ENCODE assay signal across 11 cellular contexts in genomic region chr5:132434391-132434790, GRCh38. TPM values are rescaled to one million over a fixed set of nuclear protein-coding genes. Genes with fewer than 3 reads are reported as not detected.
DNase-seq lines count a peak whose midpoint lies in the region; TF ChIP-seq lines count a peak whose summit lies in the region.
"Had no signal": no experiment of that assay in that cellular context is flagged by ENCODE, and none has a peak within 500 bp of the region (broad histone marks: within the 10 kb centered on the region; RNA-seq: fewer than 3 reads in every experiment).

No MANE protein-coding gene starts in this region.

- H3K4me1 ChIP-seq in sigmoid colon (peaks cover 0 to 98% (median 81%) of the 10 kb centered on the region in 4 donors), trophoblast cell (ENCODE audit: control insufficient read depth in 1 of 2, insufficient read depth in 2 of 2, low read length in 2 of 2) (peaks cover under 1 to 12% of the 10 kb centered on the region in 2 experiments)

- H3K9me3 ChIP-seq in sigmoid colon, result no peaks in the 10 kb centered on the region
- no peaks in the 10 kb centered on the region for H3K9me3 ChIP-seq in trophoblast cell (ENCODE audit: insufficient read depth, low read depth, low read length)

- no peaks in the 10 kb centered on the region for H3K27me3 Mint-ChIP-seq in activated CD4-positive, alpha-beta memory T cell treated with anti-CD3 and anti-CD28 coated beads for 36 hours
- H3K27me3 Mint-ChIP-seq in immature natural killer cell (ENCODE audit: low read depth in 3 of 3), result peaks cover 0 to 3% (median 3%) of the 10 kb centered on the region in 3 donors

- no peak overlapping the region for H3K14ac ChIP-seq in trophoblast cell (ENCODE audit: low read length)

- no peak for TF ChIP-seq POLR2A in sigmoid colon (IDR thresholded peaks at IDR 0.05)

- no peak overlapping the region for H4K12ac ChIP-seq in trophoblast cell (ENCODE audit: low read depth, low read length)

- H3K27ac Mint-ChIP-seq in activated CD4-positive, alpha-beta memory T cell treated with anti-CD3 and anti-CD28 coated beads for 36 hours, result peak overlapping the region; percentile 19
- peak overlapping the region; percentile 80 to 100 (median 97) for H3K27ac Mint-ChIP-seq in immature natural killer cell

- H3K36me3 ChIP-seq in sigmoid colon (no peaks in the 10 kb centered on the region), trophoblast cell (ENCODE audit: control insufficient read depth in 1 of 2, insufficient read depth in 2 of 2, low read length in 2 of 2) (no peaks in the 10 kb centered on the region)

- H3K36me3 Mint-ChIP-seq in activated CD4-positive, alpha-beta memory T cell treated with anti-CD3 and anti-CD28 coated beads for 36 hours, result peaks cover 10% of the 10 kb centered on the region
- peaks cover 29 to 42% (median 29%) of the 10 kb centered on the region in 3 donors for H3K36me3 Mint-ChIP-seq in immature natural killer cell

- H3K4me3 Mint-ChIP-seq in activated CD4-positive, alpha-beta memory T cell treated with anti-CD3 and anti-CD28 coated beads for 36 hours, result no peak overlapping the region
- H3K4me3 Mint-ChIP-seq in immature natural killer cell, result peak overlapping the region in 3 of 5 donors; percentile 34 to 47 (median 39)

- peak; percentile 49 for DNase-seq in EH (ENCODE audit: low read depth)
- no peak for DNase-seq in activated CD4-positive, alpha-beta memory T cell treated with anti-CD3 and anti-CD28 coated beads for 36 hours
- no peak for DNase-seq in immature natural killer cell
- DNase-seq in sigmoid colon, result no peak
- DNase-seq in trophoblast cell, result no peak
- DNase-seq in medulla oblongata (ENCODE audit: extremely low spot score), result no peak
- no peak for DNase-seq in NCI-H1105 treated with DMSO at 0.1 percent for 48 hours (lab: John Stamatoyannopoulos, UW)
- DNase-seq: anterior cingulate cortex; effector CD4-positive, alpha-beta T cell; MM.1S had no signal

- H3K79me1 ChIP-seq in trophoblast cell (ENCODE audit: low read length), result no peaks in the 10 kb centered on the region

- no peak overlapping the region for H2AK5ac ChIP-seq in trophoblast cell (ENCODE audit: low read length)

- H3K4me2 ChIP-seq in trophoblast cell (ENCODE audit: low read length), result no peak overlapping the region

- H3K9ac ChIP-seq in trophoblast cell (ENCODE audit: low read length), result no peak overlapping the region

- H3K18ac ChIP-seq in trophoblast cell (ENCODE audit: low read length), result no peak overlapping the region

- CTCF ChIA-PET in activated CD4-positive, alpha-beta memory T cell treated with anti-CD3 and anti-CD28 coated beads for 36 hours (lab: Charles Lee), result interaction anchor here (0.7 to 3.4 kb wide), 2 partner anchors 30 to 380 kb away, joined by 3 to 11 read pairs; no protein-coding TSS in a partner anchor

- no peak overlapping the region for H3K23ac ChIP-seq in trophoblast cell (ENCODE audit: low read length)

- no peak overlapping the region for H3K4me3 ChIP-seq in sigmoid colon
- no peak overlapping the region for H3K4me3 ChIP-seq in trophoblast cell (ENCODE audit: low read depth, low read length)

- no peak overlapping the region for H3K4ac ChIP-seq in trophoblast cell (ENCODE audit: low read depth, low read length)

- POLR2A ChIA-PET in activated CD4-positive, alpha-beta memory T cell treated with anti-CD3 and anti-CD28 coated beads for 36 hours (lab: Charles Lee), result no interaction called here

- no peaks in the 10 kb centered on the region for H3K9me3 Mint-ChIP-seq in activated CD4-positive, alpha-beta memory T cell treated with anti-CD3 and anti-CD28 coated beads for 36 hours
- no peaks in the 10 kb centered on the region for H3K9me3 Mint-ChIP-seq in immature natural killer cell

- no peak for TF ChIP-seq CTCF in sigmoid colon (IDR thresholded peaks at IDR 0.05)

- H3K79me2 ChIP-seq in trophoblast cell (ENCODE audit: control insufficient read depth, insufficient read depth, low read length, poor library complexity), result no peaks in the 10 kb centered on the region

- intact Hi-C loops in activated CD4-positive, alpha-beta memory T cell treated with anti-CD3 and anti-CD28 coated beads for 36 hours (cut with micrococcal nuclease), result no loop called here
- intact Hi-C loops in sigmoid colon (cut with DNase I), result no loop called here

- H3K27ac ChIP-seq in sigmoid colon (peak overlapping the region; percentile 68 to 87 (median 80)), trophoblast cell (ENCODE audit: low read depth, low read length) (no peak overlapping the region)
- H3K27ac ChIP-seq: HL-60 had no signal

- H2BK120ac ChIP-seq in trophoblast cell (ENCODE audit: insufficient read depth, low read length, poor library complexity), result no peak overlapping the region

- WGBS in sigmoid colon, 2 donors, result 80 to 82% methylated on average over 3 of the region's 3 CpGs
- WGBS in trophoblast cell (ENCODE audit: extremely low coverage, insufficient coverage, insufficient read length), result no CpG with 5 or more reads among the region's 3 CpGs

- H2BK12ac ChIP-seq in trophoblast cell (ENCODE audit: low read length), result no peak overlapping the region

- H2AFZ ChIP-seq in trophoblast cell (ENCODE audit: insufficient read depth, low read length, poor library complexity), result no peak overlapping the region

- peaks cover 88% of the 10 kb centered on the region for H3K4me1 Mint-ChIP-seq in activated CD4-positive, alpha-beta memory T cell treated with anti-CD3 and anti-CD28 coated beads for 36 hours (ENCODE audit: low read depth)
- H3K4me1 Mint-ChIP-seq in immature natural killer cell, result peaks cover 95 to 98% of the 10 kb centered on the region in 2 donors

- TF ChIP-seq EP300 in sigmoid colon (IDR thresholded peaks at IDR 0.05), result no peak

- no peak overlapping the region for H4K91ac ChIP-seq in trophoblast cell (ENCODE audit: low read depth, low read length)

- no peak overlapping the region for H4K8ac ChIP-seq in trophoblast cell (ENCODE audit: low read depth, low read length)

- no peak overlapping the region for H2BK5ac ChIP-seq in trophoblast cell (ENCODE audit: low read depth, low read length, poor library complexity)

- H3K27me3 ChIP-seq in sigmoid colon (no peaks in the 10 kb centered on the region), trophoblast cell (ENCODE audit: insufficient read depth, low read length) (no peaks in the 10 kb centered on the region)

RNA-seq across cellular contexts. Expression of gene IRF1, which starts 56.2 kb away (rescaled TPM):
- total RNA-seq in activated CD4-positive, alpha-beta memory T cell treated with anti-CD3 and anti-CD28 coated beads for 36 hours, result 100 to 1,000 TPM; 104 to 106 TPM
- 100 to 1,000 TPM; 349 to 460 (median 371) TPM for polyA plus RNA-seq in immature natural killer cell
- 100 to 1,000 TPM in 1 of 4 donors, 10 to 100 TPM in 3; 15.3 to 124 (median 22.7) TPM for total RNA-seq in sigmoid colon
- 100 to 1,000 TPM in 1 of 3 donors, 10 to 100 TPM in 2; 37.2 to 169 (median 70.5) TPM for polyA plus RNA-seq in sigmoid colon
- polyA plus RNA-seq in trophoblast cell (2013), result 2.7 and 3.3 TPM in 2 replicates
